ENCODE assay signal across 1 cellular context in genomic region chr22:20205464-20205963, GRCh38.
TF ChIP-seq lines count a peak whose summit lies in the region.

No MANE protein-coding gene starts in this region.

TF ChIP-seq in GM23338, 12 proteins besides CTCF, POLR2A, EP300 and RAD21 (continued from another document):
- TF ChIP-seq ZNF462 (CRISPR knock-in tag; IDR thresholded peaks at IDR 0.05) = no peak
- TF ChIP-seq ETS1 (IDR thresholded peaks at IDR 0.05) = no peak
- no peak for TF ChIP-seq EZH2 (IDR thresholded peaks at IDR 0.05; ENCODE audit: low read depth, unreplicated experiment)
- no peak for TF ChIP-seq ZNF331 (CRISPR knock-in tag; IDR thresholded peaks at IDR 0.05; ENCODE audit: low read depth)
